In the genomic region with DNA sequence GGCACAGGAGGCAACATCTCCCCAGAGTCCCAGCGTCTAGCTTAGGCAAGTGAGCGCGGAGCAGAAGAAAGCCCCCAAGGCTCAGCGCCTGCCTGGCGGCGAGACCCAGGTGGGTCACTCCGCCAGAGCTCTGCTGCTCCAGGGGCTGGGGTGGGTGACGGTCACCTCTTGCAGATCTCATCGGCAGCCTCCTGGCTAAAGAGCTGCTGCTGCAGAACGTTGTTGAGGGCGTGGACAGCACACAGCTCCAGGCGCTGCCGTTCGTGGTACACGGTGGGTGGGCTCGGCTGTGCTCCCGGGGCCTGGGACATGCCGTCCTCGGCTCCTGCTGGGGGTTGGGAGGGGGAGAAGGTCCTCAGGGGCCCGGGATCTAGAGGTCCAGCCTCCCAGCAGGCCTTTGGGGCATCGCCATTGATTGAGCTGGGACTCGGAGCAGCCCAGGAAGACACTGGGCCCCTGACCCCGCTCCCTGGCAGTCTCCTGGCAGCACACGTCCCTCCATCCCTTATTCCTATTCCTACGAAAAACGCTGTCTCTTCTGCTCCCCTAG, we compare ENCODE assay signal across 8 cellular contexts. TPM values are rescaled to one million over a fixed set of nuclear protein-coding genes. Genes with fewer than 3 reads are reported as not detected.
DNase-seq lines count a peak whose midpoint lies in the region; ATAC-seq and TF ChIP-seq lines count a peak whose summit lies in the region.

No MANE protein-coding gene starts in this region.

- H3K9me3 ChIP-seq in lower lobe of right lung, result no peaks in the 10 kb centered on the region
- H3K9me3 ChIP-seq in upper lobe of right lung, result no peaks in the 10 kb centered on the region

- ATAC-seq in lower lobe of right lung, result no peak
- no peak for ATAC-seq in upper lobe of right lung
- no peak for ATAC-seq in GM21526 (IDR thresholded peaks at IDR 0.05; ENCODE audit: low FRiP score, unreplicated experiment)
- ATAC-seq in HG03175 (IDR thresholded peaks at IDR 0.05; ENCODE audit: unreplicated experiment), result no peak

- peak; percentile 25 for DNase-seq in activated T-cell treated with anti-CD3 and anti-CD28 coated beads, Interleukin-2, amount 50 U/mL, for 1 hour
- DNase-seq in activated T-cell treated with anti-CD3 and anti-CD28 coated beads, Interleukin-2, amount 50 U/mL, for 48 hours, result no peak
- no peak for DNase-seq in brain microvascular endothelial cell
- DNase-seq in lower lobe of right lung, result peak; percentile 52
- peak; percentile 73 for DNase-seq in upper lobe of right lung
- no peak for DNase-seq in SIG-M5 (lab: John Stamatoyannopoulos, UW)

- H3K4me1 ChIP-seq in lower lobe of right lung, result peaks cover 8% of the 10 kb centered on the region
- H3K4me1 ChIP-seq in upper lobe of right lung, result peaks cover 9% of the 10 kb centered on the region

- no peak overlapping the region for H3K27ac ChIP-seq in brain microvascular endothelial cell
- peak overlapping the region; percentile 76 for H3K27ac ChIP-seq in lower lobe of right lung
- peak overlapping the region; percentile 80 for H3K27ac ChIP-seq in upper lobe of right lung

- in situ Hi-C loops in brain microvascular endothelial cell (cut with HindIII; ENCODE audit: low pct_ligation_motif_present, low sequenced_read_pairs), result no loop called here

- H3K36me3 ChIP-seq in brain microvascular endothelial cell (replicated peaks) (no peaks in the 10 kb centered on the region), lower lobe of right lung (peaks cover 5% of the 10 kb centered on the region), upper lobe of right lung (no peaks in the 10 kb centered on the region)

- peak overlapping the region; percentile 89 for H3K4me3 ChIP-seq in brain microvascular endothelial cell (ENCODE audit: low read depth, low read length)
- H3K4me3 ChIP-seq in lower lobe of right lung, result peak overlapping the region; percentile 74
- peak overlapping the region; percentile 84 for H3K4me3 ChIP-seq in upper lobe of right lung

- intact Hi-C loops in lower lobe of right lung (cut with DNase I) (no loop called here), upper lobe of right lung (cut with DNase I) (no loop called here)

- H3K27me3 ChIP-seq in brain microvascular endothelial cell (replicated peaks) (no peaks in the 10 kb centered on the region), lower lobe of right lung (ENCODE audit: low read depth) (peaks cover 5% of the 10 kb centered on the region), upper lobe of right lung (no peaks in the 10 kb centered on the region)

- no peak for TF ChIP-seq CTCF in brain microvascular endothelial cell (IDR thresholded peaks at IDR 0.05; ENCODE audit: low read depth, low read length, missing control alignments)
- TF ChIP-seq CTCF in lower lobe of right lung (IDR thresholded peaks at IDR 0.05), result no peak
- TF ChIP-seq CTCF in upper lobe of right lung (IDR thresholded peaks at IDR 0.05), result no peak

RNA-seq across cellular contexts. Expression of gene JOSD2, which starts 0.8 kb away (rescaled TPM):
- total RNA-seq in lower lobe of right lung, result 40.4 TPM
- 34.7 TPM for total RNA-seq in upper lobe of right lung

RNA-seq across cellular contexts. Expression of gene ASPDH, which starts 3.5 kb away (rescaled TPM):
- total RNA-seq in lower lobe of right lung (not detected), upper lobe of right lung (not detected)

RNA-seq across cellular contexts. Expression of gene GARIN5A, which starts 33.5 kb away (rescaled TPM):
- total RNA-seq in lower lobe of right lung (2.2 TPM), upper lobe of right lung (3.8 TPM)

RNA-seq across cellular contexts. Expression of gene EMC10, which starts 33.9 kb away (rescaled TPM):
- total RNA-seq in lower lobe of right lung (95.6 TPM), upper lobe of right lung (103 TPM)

RNA-seq across cellular contexts. Expression of gene LRRC4B, which starts 58.0 kb away (rescaled TPM):
- total RNA-seq in lower lobe of right lung, result 3.9 TPM
- total RNA-seq in upper lobe of right lung, result 4.6 TPM

Comparison
In these comparisons a context has a peak if more than half of its experiments do, and no peak if none do; other contexts are left out.
1. DNase-seq: peak in activated T-cell treated with anti-CD3 and anti-CD28 coated beads, Interleukin-2, amount 50 U/mL, for 1 hour (single experiment), lower lobe of right lung (single experiment) and upper lobe of right lung (single experiment); none in activated T-cell treated with anti-CD3 and anti-CD28 coated beads, Interleukin-2, amount 50 U/mL, for 48 hours (0 of 2), brain microvascular endothelial cell (single experiment) and SIG-M5 (single experiment).
2. Peak in every context shown above with its lines, with median percentiles within 50 percentile points of each other: H3K4me3 ChIP-seq.